Comparison of ENCODE assay signal across 8 cellular contexts in the genomic region with DNA sequence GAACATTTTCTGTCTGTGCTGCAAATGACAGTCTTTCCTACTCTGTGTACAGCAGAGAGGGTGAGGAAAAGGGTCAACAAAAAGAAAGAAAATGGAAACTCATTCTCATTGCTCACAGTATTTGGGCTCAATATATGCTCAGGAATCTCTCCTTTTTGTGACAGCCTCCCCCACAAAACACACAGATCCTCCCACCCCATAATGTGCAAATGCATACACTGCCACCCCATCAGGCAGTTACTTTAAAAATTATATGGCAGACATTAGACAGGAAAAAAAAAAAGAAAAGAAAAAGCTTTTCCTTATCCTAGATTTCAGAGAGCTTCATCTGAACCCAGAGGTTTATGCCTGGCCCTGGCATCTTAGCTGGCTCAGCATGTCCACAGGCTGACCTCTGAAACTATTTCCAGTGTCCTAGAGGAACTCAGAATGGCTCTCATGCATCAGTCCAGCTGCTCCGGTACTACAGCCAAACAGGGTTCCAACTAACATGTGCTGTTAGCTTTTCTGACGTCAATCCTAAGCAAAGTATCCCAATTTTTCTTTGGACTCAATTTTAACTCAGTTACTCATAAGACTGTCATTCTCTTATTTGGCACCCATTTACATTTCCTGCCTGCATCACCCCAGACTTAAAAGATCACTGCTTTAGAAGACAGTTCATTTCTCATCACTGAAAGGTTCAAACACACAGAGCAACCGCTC.
DNase-seq lines count a peak whose midpoint lies in the region; ATAC-seq, FAIRE-seq and TF ChIP-seq lines count a peak whose summit lies in the region.

No MANE protein-coding gene starts in this region.

- H2AK5ac ChIP-seq in IMR-90 (ENCODE audit: low read depth, low read length) = peak overlapping the region; percentile 96

- peak; percentile 86 for FAIRE-seq in kidney (lab: Jason Lieb, UNC)

- H4K91ac ChIP-seq in IMR-90 (ENCODE audit: insufficient read depth, low read depth, low read length) = peak overlapping the region; percentile 94

- ATAC-seq in IMR-90 (ENCODE audit: low read depth) (peak; percentile 84), HG03521 (IDR thresholded peaks at IDR 0.05; ENCODE audit: unreplicated experiment) (no peak), GM21576 (IDR thresholded peaks at IDR 0.05; ENCODE audit: unreplicated experiment) (no peak)

- no peak; the same call in 1 of the 2 replicates for TF ChIP-seq POLR2A in IMR-90 (IDR thresholded peaks at IDR 0.05; ENCODE audit: low read depth, low read length)

- H2AK9ac ChIP-seq in IMR-90 (replicated peaks; ENCODE audit: low read depth, low read length, poor library complexity) = peak overlapping the region; percentile 21

- H2BK5ac ChIP-seq in IMR-90 (ENCODE audit: low read depth, low read length, poor library complexity, severe bottlenecking) = peak overlapping the region; percentile 97

- H3K56ac ChIP-seq in IMR-90 (ENCODE audit: extremely low read depth, insufficient read depth, low read length) = peak overlapping the region; percentile 57; the same call in 1 of the 2 replicates

- peak; percentile 100 for DNase-seq in IMR-90
- peak; percentile 82 for DNase-seq in astrocyte of the hippocampus (ENCODE audit: low read depth, low spot score)
- DNase-seq in kidney = peak; percentile 73
- peak; percentile 98 for DNase-seq in stromal cell of bone marrow (ENCODE audit: low read depth)
- no peak for DNase-seq in ACHN
- DNase-seq in WERI-Rb-1 = no peak

- intact Hi-C loops in IMR-90 (cut with micrococcal nuclease) = no loop called here
- intact Hi-C loops in kidney (cut with DNase I) = no loop called here

- H3K9me3 ChIP-seq in IMR-90 (ENCODE audit: control insufficient read depth, insufficient read depth, low read length) = no peaks in the 10 kb centered on the region
- no peaks in the 10 kb centered on the region for H3K9me3 ChIP-seq in kidney (ENCODE audit: control insufficient read depth in 1 of 2, low read length in 2 of 2)
- H3K9me3 ChIP-seq in WERI-Rb-1 (ENCODE audit: severe bottlenecking) = no peaks in the 10 kb centered on the region

- peak overlapping the region; percentile 90; the same call in 2 of the 3 replicates for H2BK15ac ChIP-seq in IMR-90 (ENCODE audit: low read depth, low read length)

- dilution Hi-C loops in IMR-90 (cut with HindIII; ENCODE audit: low sequenced_read_pairs, unreplicated experiment) = no loop called here

- H3K27me3 ChIP-seq in IMR-90 (ENCODE audit: control insufficient read depth, insufficient read depth, low read length) (no peaks in the 10 kb centered on the region), WERI-Rb-1 (ENCODE audit: insufficient read depth, low read depth, severe bottlenecking) (no peaks in the 10 kb centered on the region)

- in situ Hi-C loops in IMR-90 (cut with MboI; ENCODE audit: low sequenced_read_pairs) (no loop called here), ACHN (cut with HindIII; ENCODE audit: low pct_ligation_motif_present, low pct_unique_long_range_greater_than_20kb, low sequenced_read_pairs) (no loop called here)

- H3K27ac ChIP-seq in IMR-90 (ENCODE audit: insufficient read depth, low read length) (peak overlapping the region; percentile 93), kidney (ENCODE audit: low read depth in 2 of 2, low read length in 2 of 2) (peak overlapping the region; percentile 70 to 81), WERI-Rb-1 (no peak overlapping the region)

- peak overlapping the region; percentile 56 for H3K4me2 ChIP-seq in IMR-90 (ENCODE audit: low read depth, low read length)

- H3K4me3 ChIP-seq in IMR-90 (ENCODE audit: insufficient read depth, low read depth, low read length) (no peak overlapping the region), kidney (ENCODE audit: low read length in 2 of 2) (no peak overlapping the region), WERI-Rb-1 (ENCODE audit: low read depth, low read length) (no peak overlapping the region)

- no peak for TF ChIP-seq RAD21 in IMR-90 (IDR thresholded peaks at IDR 0.05; ENCODE audit: low read length)

- peak overlapping the region; percentile 88 for H3K14ac ChIP-seq in IMR-90 (replicated peaks; ENCODE audit: low read depth, low read length)

- peak overlapping the region; percentile 84 for H3K23ac ChIP-seq in IMR-90 (ENCODE audit: low read depth, low read length)

- H3K36me3 ChIP-seq in IMR-90 (ENCODE audit: control insufficient read depth, insufficient read depth, low read length) = peaks cover 9% of the 10 kb centered on the region; the same call in 1 of the 2 replicates
- H3K36me3 ChIP-seq in kidney (ENCODE audit: control insufficient read depth in 1 of 2, insufficient read depth in 2 of 2, low read length in 2 of 2) = no peaks in the 10 kb centered on the region
- H3K36me3 ChIP-seq in WERI-Rb-1 = no peaks in the 10 kb centered on the region

- peaks cover 64% of the 10 kb centered on the region for H4K20me1 ChIP-seq in IMR-90 (ENCODE audit: insufficient read depth, low read length)

- H2BK120ac ChIP-seq in IMR-90 (ENCODE audit: low read depth, low read length) = peak overlapping the region; percentile 87

- H3K9ac ChIP-seq in IMR-90 (ENCODE audit: low read depth, low read length) = peak overlapping the region; percentile 62
- peak overlapping the region in 1 of 2 donors; percentile 16 for H3K9ac ChIP-seq in kidney (ENCODE audit: low read length in 2 of 2)

- WGBS in IMR-90 (ENCODE audit: extremely low coverage in 2 of 2, insufficient read length in 1 of 2), 2 experiments = 0% methylated on average over 3 of the region's 3 CpGs; no CpG with 5 or more reads in 1 of the 2 experiments

- TF ChIP-seq CTCF in IMR-90 (conservative IDR thresholded peaks at IDR 0.05; ENCODE audit: low read depth, low read length) (no peak), kidney (IDR thresholded peaks at IDR 0.05; ENCODE audit: borderline replicate concordance, extremely low read depth, insufficient read depth) (no peak), WERI-Rb-1 (IDR thresholded peaks at IDR 0.05; ENCODE audit: low read depth, low read length) (no peak)

- peaks cover 14 to 71% of the 10 kb centered on the region in 2 experiments for H3K79me1 ChIP-seq in IMR-90 (ENCODE audit: low read depth in 1 of 2, low read length in 2 of 2)

- peak overlapping the region; percentile 76 for H4K5ac ChIP-seq in IMR-90 (ENCODE audit: low read depth, low read length)

- POLR2A ChIA-PET in IMR-90 (lab: Charles Lee; ENCODE audit: unreplicated experiment) = interaction anchor here (0.6 to 0.8 kb wide), 2 partner anchors 13 to 115 kb away, joined by 3 to 4 read pairs; no protein-coding TSS in a partner anchor

- BruUV-seq in IMR-90 (replicated peaks; lab: Mats Ljungman, UMichigan) = no TSS peak

- no peak overlapping the region for H2AFZ ChIP-seq in IMR-90 (replicated peaks; ENCODE audit: low read length, poor library complexity)

- H3K18ac ChIP-seq in IMR-90 (ENCODE audit: low read depth, low read length) = peak overlapping the region; percentile 88

- H3K4me1 ChIP-seq in IMR-90 (ENCODE audit: control insufficient read depth, insufficient read depth, low read length) (peaks cover 44% of the 10 kb centered on the region), kidney (ENCODE audit: control insufficient read depth in 1 of 2, insufficient read depth in 1 of 2, low read depth in 1 of 2, low read length in 2 of 2) (peaks cover 16 to 18% of the 10 kb centered on the region in 2 donors)

- CTCF ChIA-PET in IMR-90 (lab: Yijun Ruan, JAX) = interaction anchor here (0.6 to 0.8 kb wide), 4 partner anchors 63 to 1307 kb away, joined by 3 to 7 read pairs (median 4); no protein-coding TSS in a partner anchor

- peak overlapping the region; percentile 83 for H2BK20ac ChIP-seq in IMR-90 (ENCODE audit: low read depth, low read length)

- peak overlapping the region; percentile 82 to 88 for H4K8ac ChIP-seq in IMR-90 (ENCODE audit: low read depth in 2 of 2, low read length in 2 of 2)

- H3K4ac ChIP-seq in IMR-90 (ENCODE audit: low read depth, low read length) = peak overlapping the region; percentile 91

- H3K9me1 ChIP-seq in IMR-90 (ENCODE audit: insufficient read depth, low read length) = peaks cover 42% of the 10 kb centered on the region

TF ChIP-seq in IMR-90, 13 proteins besides CTCF, POLR2A, EP300 and RAD21:
- TF ChIP-seq MAFK (IDR thresholded peaks at IDR 0.05; ENCODE audit: low read depth, low read length) (peak; percentile 86), BHLHE40 (IDR thresholded peaks at IDR 0.05; ENCODE audit: low read depth, low read length) (peak; percentile 65), NFE2L2 (IDR thresholded peaks at IDR 0.05; ENCODE audit: low read depth, low read length) (no peak), MXI1 (IDR thresholded peaks at IDR 0.05; ENCODE audit: borderline replicate concordance, low read depth, low read length) (peak; percentile 63; the same call in 1 of the 2 replicates), FOS (IDR thresholded peaks at IDR 0.05; ENCODE audit: low read depth, low read length) (peak; percentile 60; the same call in 1 of the 2 replicates), RCOR1 (IDR thresholded peaks at IDR 0.05; ENCODE audit: insufficient replicate concordance, low read length) (peak; percentile 9), MAZ (IDR thresholded peaks at IDR 0.05; ENCODE audit: borderline replicate concordance, low read depth, low read length) (no peak), SMC3 (IDR thresholded peaks at IDR 0.05; ENCODE audit: low read depth, low read length) (0 out of 2 replicates have a peak, but pooled peaks have one; percentile 1), CHD1 (IDR thresholded peaks at IDR 0.05; ENCODE audit: low read depth, low read length) (no peak), RFX5 (IDR thresholded peaks at IDR 0.05; ENCODE audit: low read depth, low read length) (no peak), CEBPB (IDR thresholded peaks at IDR 0.05; ENCODE audit: low read depth, low read length) (no peak)
- TF ChIP-seq, protein P1, sequence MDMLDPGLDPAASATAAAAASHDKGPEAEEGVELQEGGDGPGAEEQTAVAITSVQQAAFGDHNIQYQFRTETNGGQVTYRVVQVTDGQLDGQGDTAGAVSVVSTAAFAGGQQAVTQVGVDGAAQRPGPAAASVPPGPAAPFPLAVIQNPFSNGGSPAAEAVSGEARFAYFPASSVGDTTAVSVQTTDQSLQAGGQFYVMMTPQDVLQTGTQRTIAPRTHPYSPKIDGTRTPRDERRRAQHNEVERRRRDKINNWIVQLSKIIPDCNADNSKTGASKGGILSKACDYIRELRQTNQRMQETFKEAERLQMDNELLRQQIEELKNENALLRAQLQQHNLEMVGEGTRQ (IDR thresholded peaks at IDR 0.05; ENCODE audit: low read depth, low read length) = no peak
- TF ChIP-seq, protein P2, sequence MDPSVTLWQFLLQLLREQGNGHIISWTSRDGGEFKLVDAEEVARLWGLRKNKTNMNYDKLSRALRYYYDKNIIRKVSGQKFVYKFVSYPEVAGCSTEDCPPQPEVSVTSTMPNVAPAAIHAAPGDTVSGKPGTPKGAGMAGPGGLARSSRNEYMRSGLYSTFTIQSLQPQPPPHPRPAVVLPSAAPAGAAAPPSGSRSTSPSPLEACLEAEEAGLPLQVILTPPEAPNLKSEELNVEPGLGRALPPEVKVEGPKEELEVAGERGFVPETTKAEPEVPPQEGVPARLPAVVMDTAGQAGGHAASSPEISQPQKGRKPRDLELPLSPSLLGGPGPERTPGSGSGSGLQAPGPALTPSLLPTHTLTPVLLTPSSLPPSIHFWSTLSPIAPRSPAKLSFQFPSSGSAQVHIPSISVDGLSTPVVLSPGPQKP (IDR thresholded peaks at IDR 0.05; ENCODE audit: borderline replicate concordance, low read depth, low read length) = no peak
TF ChIP-seq in IMR-90: peak in this region for 6.

Comparison
In these comparisons a context has a peak if more than half of its experiments do, and no peak if none do; other contexts are left out.
1. DNase-seq: peak in IMR-90 (single experiment), astrocyte of the hippocampus (single experiment), kidney (single experiment) and stromal cell of bone marrow (single experiment); none in ACHN (single experiment) and WERI-Rb-1 (single experiment).